ENCODE assay signal across 1 cellular context in the genomic region with DNA sequence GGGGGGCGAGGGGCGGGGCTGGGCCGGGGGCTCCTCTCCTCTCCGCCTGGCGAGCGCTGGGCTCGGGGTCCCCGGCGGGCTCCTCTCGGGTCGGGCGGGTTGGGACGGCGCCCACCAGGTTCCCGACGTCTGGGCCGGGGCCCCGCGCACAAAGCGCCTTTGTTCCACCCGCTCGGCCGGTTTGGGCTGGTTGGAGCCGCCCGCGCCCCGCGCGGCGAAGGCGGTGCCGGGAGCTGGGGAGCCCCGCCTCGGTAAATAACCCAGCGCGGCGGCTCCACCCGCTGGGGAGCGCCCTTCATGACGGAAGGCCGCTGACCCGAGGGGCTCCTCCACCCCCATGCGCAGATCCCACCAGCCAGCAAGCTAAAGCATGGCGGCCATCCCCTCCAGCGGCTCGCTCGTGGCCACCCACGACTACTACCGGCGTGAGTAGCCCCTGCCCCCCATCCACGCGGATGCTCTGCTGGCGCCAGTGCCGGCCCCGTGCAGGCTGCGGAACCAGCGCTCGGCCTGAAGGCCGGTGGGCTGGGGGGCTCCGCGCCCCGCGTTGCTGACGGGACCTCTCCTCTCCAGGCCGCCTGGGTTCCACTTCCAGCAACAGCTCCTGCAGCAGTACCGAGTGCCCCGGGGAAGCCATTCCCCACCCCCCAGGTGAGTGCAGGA.
TF ChIP-seq lines count a peak whose summit lies in the region.

No MANE protein-coding gene starts in this region.

TF ChIP-seq in WTC11, 78 proteins besides CTCF, POLR2A, EP300 and RAD21:
- TF ChIP-seq CREM (CRISPR knock-in tag; IDR thresholded peaks at IDR 0.05) (no peak), ELF4 (CRISPR knock-in tag; IDR thresholded peaks at IDR 0.05; ENCODE audit: low read depth) (no peak), FOXK1 (CRISPR knock-in tag; IDR thresholded peaks at IDR 0.05) (no peak), FOXP1 (CRISPR knock-in tag; IDR thresholded peaks at IDR 0.05; ENCODE audit: borderline replicate concordance) (peak; percentile 66; the same call in 1 of the 2 replicates), PRDM15 (CRISPR knock-in tag; IDR thresholded peaks at IDR 0.05) (no peak), KAT7 (CRISPR knock-in tag; IDR thresholded peaks at IDR 0.05; ENCODE audit: borderline replicate concordance) (peak; percentile 91; the same call in 1 of the 2 replicates), ATF1 (CRISPR knock-in tag; IDR thresholded peaks at IDR 0.05) (no peak), MAX (CRISPR knock-in tag; IDR thresholded peaks at IDR 0.05) (peak; percentile 17; the same call in 1 of the 2 replicates), RELA (CRISPR knock-in tag; IDR thresholded peaks at IDR 0.05; ENCODE audit: borderline replicate concordance) (peak; percentile 88; the same call in 1 of the 2 replicates), GTF2I (CRISPR knock-in tag; conservative IDR thresholded peaks at IDR 0.05) (no peak), NR2C2 (CRISPR knock-in tag; IDR thresholded peaks at IDR 0.05) (no peak), CREB1 (CRISPR knock-in tag; IDR thresholded peaks at IDR 0.05) (0 out of 2 replicates have a peak, but pooled peaks have one; percentile 29)
- TF ChIP-seq, protein P1, sequence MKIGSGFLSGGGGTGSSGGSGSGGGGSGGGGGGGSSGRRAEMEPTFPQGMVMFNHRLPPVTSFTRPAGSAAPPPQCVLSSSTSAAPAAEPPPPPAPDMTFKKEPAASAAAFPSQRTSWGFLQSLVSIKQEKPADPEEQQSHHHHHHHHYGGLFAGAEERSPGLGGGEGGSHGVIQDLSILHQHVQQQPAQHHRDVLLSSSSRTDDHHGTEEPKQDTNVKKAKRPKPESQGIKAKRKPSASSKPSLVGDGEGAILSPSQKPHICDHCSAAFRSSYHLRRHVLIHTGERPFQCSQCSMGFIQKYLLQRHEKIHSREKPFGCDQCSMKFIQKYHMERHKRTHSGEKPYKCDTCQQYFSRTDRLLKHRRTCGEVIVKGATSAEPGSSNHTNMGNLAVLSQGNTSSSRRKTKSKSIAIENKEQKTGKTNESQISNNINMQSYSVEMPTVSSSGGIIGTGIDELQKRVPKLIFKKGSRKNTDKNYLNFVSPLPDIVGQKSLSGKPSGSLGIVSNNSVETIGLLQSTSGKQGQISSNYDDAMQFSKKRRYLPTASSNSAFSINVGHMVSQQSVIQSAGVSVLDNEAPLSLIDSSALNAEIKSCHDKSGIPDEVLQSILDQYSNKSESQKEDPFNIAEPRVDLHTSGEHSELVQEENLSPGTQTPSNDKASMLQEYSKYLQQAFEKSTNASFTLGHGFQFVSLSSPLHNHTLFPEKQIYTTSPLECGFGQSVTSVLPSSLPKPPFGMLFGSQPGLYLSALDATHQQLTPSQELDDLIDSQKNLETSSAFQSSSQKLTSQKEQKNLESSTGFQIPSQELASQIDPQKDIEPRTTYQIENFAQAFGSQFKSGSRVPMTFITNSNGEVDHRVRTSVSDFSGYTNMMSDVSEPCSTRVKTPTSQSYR (CRISPR knock-in tag; IDR thresholded peaks at IDR 0.05) = 0 out of 2 replicates have a peak, but pooled peaks have one; percentile 53
- TF ChIP-seq, protein P2, sequence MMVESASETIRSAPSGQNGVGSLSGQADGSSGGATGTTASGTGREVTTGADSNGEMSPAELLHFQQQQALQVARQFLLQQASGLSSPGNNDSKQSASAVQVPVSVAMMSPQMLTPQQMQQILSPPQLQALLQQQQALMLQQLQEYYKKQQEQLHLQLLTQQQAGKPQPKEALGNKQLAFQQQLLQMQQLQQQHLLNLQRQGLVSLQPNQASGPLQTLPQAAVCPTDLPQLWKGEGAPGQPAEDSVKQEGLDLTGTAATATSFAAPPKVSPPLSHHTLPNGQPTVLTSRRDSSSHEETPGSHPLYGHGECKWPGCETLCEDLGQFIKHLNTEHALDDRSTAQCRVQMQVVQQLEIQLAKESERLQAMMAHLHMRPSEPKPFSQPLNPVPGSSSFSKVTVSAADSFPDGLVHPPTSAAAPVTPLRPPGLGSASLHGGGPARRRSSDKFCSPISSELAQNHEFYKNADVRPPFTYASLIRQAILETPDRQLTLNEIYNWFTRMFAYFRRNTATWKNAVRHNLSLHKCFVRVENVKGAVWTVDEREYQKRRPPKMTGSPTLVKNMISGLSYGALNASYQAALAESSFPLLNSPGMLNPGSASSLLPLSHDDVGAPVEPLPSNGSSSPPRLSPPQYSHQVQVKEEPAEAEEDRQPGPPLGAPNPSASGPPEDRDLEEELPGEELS (CRISPR knock-in tag; IDR thresholded peaks at IDR 0.05) = peak; percentile 10; the same call in 1 of the 2 replicates
